Comparison of ENCODE assay signal across 9 cellular contexts in genomic region chr10:11782793-11783557, GRCh38. TPM values are rescaled to one million over a fixed set of nuclear protein-coding genes. Genes with fewer than 3 reads are reported as not detected.
A peak's percentile ranks its signal among the peaks of the same experiment; 100 is the strongest.
DNase-seq lines count a peak whose midpoint lies in the region; ATAC-seq and TF ChIP-seq lines count a peak whose summit lies in the region.
"Had no signal": no experiment of that assay in that cellular context is flagged by ENCODE, and none has a peak within 500 bp of the region (broad histone marks: within the 10 kb centered on the region; RNA-seq: fewer than 3 reads in every experiment).

No MANE protein-coding gene starts in this region.

- H3K4me2 ChIP-seq in hepatocyte, result no peak overlapping the region
- H3K4me2 ChIP-seq: BLaER1 treated with 17β-estradiol and CSF1 and Interleukin-3, amounts not matched to agents 10 nM and 100 nM had no signal

- H3K9ac ChIP-seq in adipocyte (ENCODE audit: low read length), result no peak overlapping the region
- H3K9ac ChIP-seq: BLaER1 treated with 17β-estradiol and CSF1 and Interleukin-3, amounts not matched to agents 10 nM and 100 nM had no signal

- no peaks in the 10 kb centered on the region for H3K9me3 ChIP-seq in adipocyte (ENCODE audit: control insufficient read depth, low read length)
- no peaks in the 10 kb centered on the region for H3K9me3 ChIP-seq in hepatocyte (ENCODE audit: low read depth)

- TF ChIP-seq CTCF in hepatocyte (IDR thresholded peaks at IDR 0.05; ENCODE audit: poor library complexity), result peak; percentile 85
- TF ChIP-seq CTCF in omental fat pad (IDR thresholded peaks at IDR 0.05), result no peak

- ATAC-seq in GM21423 (IDR thresholded peaks at IDR 0.05; ENCODE audit: unreplicated experiment), result peak; percentile 78
- peak; percentile 49 for ATAC-seq in stimulated activated naive CD8-positive, alpha-beta T cell treated with anti-CD3 and anti-CD28 coated beads, Interleukin-15, Interleukin-2, amounts not matched to agents 100 U/mL and 50 U/mL, for 24 hours
- ATAC-seq in omental fat pad (ENCODE audit: low FRiP score), result no peak

- H4K20me1 ChIP-seq in hepatocyte (ENCODE audit: insufficient read depth, poor library complexity, severe bottlenecking), result no peaks in the 10 kb centered on the region
- H4K20me1 ChIP-seq: BLaER1 treated with 17β-estradiol and CSF1 and Interleukin-3, amounts not matched to agents 10 nM and 100 nM had no signal

- H3K4me3 ChIP-seq in adipocyte (ENCODE audit: low read length) (no peak overlapping the region), hepatocyte (no peak overlapping the region)
- H3K4me3 ChIP-seq: BLaER1 treated with 17β-estradiol and CSF1 and Interleukin-3, amounts not matched to agents 10 nM and 100 nM had no signal

- H3K9me2 ChIP-seq in hepatocyte (replicated peaks; ENCODE audit: insufficient read depth), result no peaks in the 10 kb centered on the region

- DNase-seq in DMS79 treated with DMSO at 0.1 percent for 48 hours (lab: John Stamatoyannopoulos, UW) (peak; percentile 34), DMS79 (lab: John Stamatoyannopoulos, UW) (no peak), NCI-H1694 (lab: John Stamatoyannopoulos, UW) (peak; percentile 74), adipocyte (ENCODE audit: low read depth) (peak; percentile 87), hepatocyte (ENCODE audit: low spot score) (peak; percentile 87), omental fat pad (ENCODE audit: low spot score) (no peak)
- no peak for DNase-seq in stimulated activated naive CD8-positive, alpha-beta T cell treated with anti-CD3 and anti-CD28 coated beads, Interleukin-15, Interleukin-2, amounts not matched to agents 100 U/mL and 50 U/mL, for 24 hours

- H3K36me3 ChIP-seq in adipocyte (ENCODE audit: control insufficient read depth, insufficient read depth, low read length, severe bottlenecking), result no peaks in the 10 kb centered on the region
- no peaks in the 10 kb centered on the region for H3K36me3 ChIP-seq in hepatocyte (replicated peaks; ENCODE audit: insufficient read depth, low read depth)
- H3K36me3 ChIP-seq: BLaER1 treated with 17β-estradiol and CSF1 and Interleukin-3, amounts not matched to agents 10 nM and 100 nM had no signal

- H3K27ac ChIP-seq in hepatocyte, result no peak overlapping the region
- H3K27ac ChIP-seq: BLaER1 treated with 17β-estradiol and CSF1 and Interleukin-3, amounts not matched to agents 10 nM and 100 nM had no signal

- no peaks in the 10 kb centered on the region for H3K79me2 ChIP-seq in hepatocyte

- 74% methylated on average over 18 of the region's 18 CpGs for WGBS in hepatocyte (ENCODE audit: low lambda C conversion rate, missing lambda C conversion rate)

- H3K4me1 ChIP-seq in adipocyte (ENCODE audit: control insufficient read depth, insufficient read depth, low read length) (no peaks in the 10 kb centered on the region), hepatocyte (ENCODE audit: insufficient read depth) (no peaks in the 10 kb centered on the region)
- H3K4me1 ChIP-seq: BLaER1 treated with 17β-estradiol and CSF1 and Interleukin-3, amounts not matched to agents 10 nM and 100 nM had no signal

- H3K27me3 ChIP-seq in adipocyte (replicated peaks; ENCODE audit: control insufficient read depth, insufficient read depth, low read length), result peaks cover 30% of the 10 kb centered on the region
- no peaks in the 10 kb centered on the region for H3K27me3 ChIP-seq in hepatocyte
- H3K27me3 ChIP-seq: BLaER1 treated with 17β-estradiol and CSF1 and Interleukin-3, amounts not matched to agents 10 nM and 100 nM had no signal

- H2AFZ ChIP-seq in hepatocyte, result no peak overlapping the region

RNA-seq across cellular contexts. Expression of gene PROSER2, which starts 40.2 kb away (rescaled TPM):
- total RNA-seq in hepatocyte (7.2 and 13.3 TPM in 2 replicates), omental fat pad (1 to 10 TPM; 1.1 to 8.2 (median 6.3) TPM)
- 24.3 and 39.9 TPM in 2 replicates for polyA plus RNA-seq in hepatocyte

RNA-seq across cellular contexts. Expression of gene ECHDC3, which starts 40.8 kb away (rescaled TPM):
- 14.8 and 16.1 TPM in 2 replicates for total RNA-seq in hepatocyte
- 8.8 and 13.2 TPM in 2 replicates for polyA plus RNA-seq in hepatocyte
- total RNA-seq in omental fat pad, result 100 to 1,000 TPM; 138 to 577 (median 292) TPM

Comparison
In these comparisons a context has a peak if more than half of its experiments do, and no peak if none do; other contexts are left out.
1. DNase-seq: peak in DMS79 treated with DMSO at 0.1 percent for 48 hours (single experiment), NCI-H1694 (single experiment), adipocyte (single experiment) and hepatocyte (single experiment); none in DMS79 (single experiment), stimulated activated naive CD8-positive, alpha-beta T cell treated with anti-CD3 and anti-CD28 coated beads, Interleukin-15, Interleukin-2, amounts not matched to agents 100 U/mL and 50 U/mL, for 24 hours (single experiment) and omental fat pad (single experiment).